In genomic region chr4:40530961-40531635, GRCh38 we compare ENCODE assay signal across 1 cellular context.
TF ChIP-seq lines count a peak whose summit lies in the region.

No MANE protein-coding gene starts in this region.

TF ChIP-seq in K562, 482 proteins besides CTCF, POLR2A, EP300 and RAD21 (continued from another document and continues in another):
- no peak for TF ChIP-seq NFIX (CRISPR knock-in tag; IDR thresholded peaks at IDR 0.05; ENCODE audit: low read depth)
- TF ChIP-seq CHD2 (IDR thresholded peaks at IDR 0.05; ENCODE audit: low read depth, low read length), result no peak
- TF ChIP-seq FOXO4 (CRISPR knock-in tag; IDR thresholded peaks at IDR 0.05), result no peak
- no peak for TF ChIP-seq CREB5 (CRISPR knock-in tag; IDR thresholded peaks at IDR 0.05)
- TF ChIP-seq ZNF76 (CRISPR knock-in tag; IDR thresholded peaks at IDR 0.05; ENCODE audit: borderline replicate concordance), result no peak
- no peak for TF ChIP-seq HOXB6 (CRISPR knock-in tag; IDR thresholded peaks at IDR 0.05; ENCODE audit: borderline replicate concordance)
- 0 out of 2 replicates have a peak, but pooled peaks have one; percentile 13 for TF ChIP-seq C11orf30 (IDR thresholded peaks at IDR 0.05; ENCODE audit: low read depth)
- TF ChIP-seq JUND (IDR thresholded peaks at IDR 0.05; ENCODE audit: borderline replicate concordance, low read depth, low read length), result peak; percentile 52; the same call in 1 of the 2 replicates
- no peak; the same call in 2 of the 3 replicates for TF ChIP-seq JUND (tag; IDR thresholded peaks at IDR 0.05; ENCODE audit: borderline replicate concordance, low read depth, low read length)
- no peak for TF ChIP-seq HCFC1 (IDR thresholded peaks at IDR 0.05; ENCODE audit: low read depth, low read length)
- no peak for TF ChIP-seq EGR1 (conservative IDR thresholded peaks at IDR 0.05)
- TF ChIP-seq, protein P1, sequence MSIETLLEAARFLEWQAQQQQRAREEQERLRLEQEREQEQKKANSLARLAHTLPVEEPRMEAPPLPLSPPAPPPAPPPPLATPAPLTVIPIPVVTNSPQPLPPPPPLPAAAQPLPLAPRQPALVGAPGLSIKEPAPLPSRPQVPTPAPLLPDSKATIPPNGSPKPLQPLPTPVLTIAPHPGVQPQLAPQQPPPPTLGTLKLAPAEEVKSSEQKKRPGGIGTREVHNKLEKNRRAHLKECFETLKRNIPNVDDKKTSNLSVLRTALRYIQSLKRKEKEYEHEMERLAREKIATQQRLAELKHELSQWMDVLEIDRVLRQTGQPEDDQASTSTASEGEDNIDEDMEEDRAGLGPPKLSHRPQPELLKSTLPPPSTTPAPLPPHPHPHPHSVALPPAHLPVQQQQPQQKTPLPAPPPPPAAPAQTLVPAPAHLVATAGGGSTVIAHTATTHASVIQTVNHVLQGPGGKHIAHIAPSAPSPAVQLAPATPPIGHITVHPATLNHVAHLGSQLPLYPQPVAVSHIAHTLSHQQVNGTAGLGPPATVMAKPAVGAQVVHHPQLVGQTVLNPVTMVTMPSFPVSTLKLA (conservative IDR thresholded peaks at IDR 0.05), result no peak; a peak in 1 of 4 replicates
- TF ChIP-seq ARNT (IDR thresholded peaks at IDR 0.05), result 0 out of 4 replicates have a peak, but pooled peaks of 1 of the 2 experiments have one; percentile 37
- TF ChIP-seq BRD4 (IDR thresholded peaks at IDR 0.05), result no peak
- TF ChIP-seq ZNF583 (CRISPR knock-in tag; IDR thresholded peaks at IDR 0.05), result no peak
- no peak for TF ChIP-seq ZNF644 (tag; IDR thresholded peaks at IDR 0.05; ENCODE audit: low read depth)
- TF ChIP-seq POLR2AphosphoS5 (IDR thresholded peaks at IDR 0.05; ENCODE audit: control insufficient read depth, insufficient read depth, low read depth, low read length), result no peak
- no peak for TF ChIP-seq ZNF134 (CRISPR knock-in tag; conservative IDR thresholded peaks at IDR 0.05)
- no peak for TF ChIP-seq FOXP4 (CRISPR knock-in tag; IDR thresholded peaks at IDR 0.05; ENCODE audit: borderline replicate concordance)
- TF ChIP-seq SP1 (CRISPR knock-in tag; IDR thresholded peaks at IDR 0.05), result no peak
- no peak for TF ChIP-seq RBM14 (IDR thresholded peaks at IDR 0.05; ENCODE audit: borderline replicate concordance, insufficient read depth, low read depth, low read length)
- no peak for TF ChIP-seq ZFP1 (CRISPR knock-in tag; IDR thresholded peaks at IDR 0.05)
- no peak for TF ChIP-seq THRA (IDR thresholded peaks at IDR 0.05)
- no peak for TF ChIP-seq MTA3 (IDR thresholded peaks at IDR 0.05; ENCODE audit: borderline replicate concordance)
- TF ChIP-seq CBFA2T2 (conservative IDR thresholded peaks at IDR 0.05), result peak; percentile 32; the same call in 1 of the 2 replicates
- no peak for TF ChIP-seq KAT7 (CRISPR knock-in tag; IDR thresholded peaks at IDR 0.05; ENCODE audit: borderline replicate concordance)
- TF ChIP-seq, protein P2, sequence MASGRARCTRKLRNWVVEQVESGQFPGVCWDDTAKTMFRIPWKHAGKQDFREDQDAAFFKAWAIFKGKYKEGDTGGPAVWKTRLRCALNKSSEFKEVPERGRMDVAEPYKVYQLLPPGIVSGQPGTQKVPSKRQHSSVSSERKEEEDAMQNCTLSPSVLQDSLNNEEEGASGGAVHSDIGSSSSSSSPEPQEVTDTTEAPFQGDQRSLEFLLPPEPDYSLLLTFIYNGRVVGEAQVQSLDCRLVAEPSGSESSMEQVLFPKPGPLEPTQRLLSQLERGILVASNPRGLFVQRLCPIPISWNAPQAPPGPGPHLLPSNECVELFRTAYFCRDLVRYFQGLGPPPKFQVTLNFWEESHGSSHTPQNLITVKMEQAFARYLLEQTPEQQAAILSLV (tag; IDR thresholded peaks at IDR 0.05), result no peak
- TF ChIP-seq U2AF2 (optimal IDR thresholded peaks at IDR 0.05; ENCODE audit: low read depth, low read length), result no peak
- TF ChIP-seq, protein P3, sequence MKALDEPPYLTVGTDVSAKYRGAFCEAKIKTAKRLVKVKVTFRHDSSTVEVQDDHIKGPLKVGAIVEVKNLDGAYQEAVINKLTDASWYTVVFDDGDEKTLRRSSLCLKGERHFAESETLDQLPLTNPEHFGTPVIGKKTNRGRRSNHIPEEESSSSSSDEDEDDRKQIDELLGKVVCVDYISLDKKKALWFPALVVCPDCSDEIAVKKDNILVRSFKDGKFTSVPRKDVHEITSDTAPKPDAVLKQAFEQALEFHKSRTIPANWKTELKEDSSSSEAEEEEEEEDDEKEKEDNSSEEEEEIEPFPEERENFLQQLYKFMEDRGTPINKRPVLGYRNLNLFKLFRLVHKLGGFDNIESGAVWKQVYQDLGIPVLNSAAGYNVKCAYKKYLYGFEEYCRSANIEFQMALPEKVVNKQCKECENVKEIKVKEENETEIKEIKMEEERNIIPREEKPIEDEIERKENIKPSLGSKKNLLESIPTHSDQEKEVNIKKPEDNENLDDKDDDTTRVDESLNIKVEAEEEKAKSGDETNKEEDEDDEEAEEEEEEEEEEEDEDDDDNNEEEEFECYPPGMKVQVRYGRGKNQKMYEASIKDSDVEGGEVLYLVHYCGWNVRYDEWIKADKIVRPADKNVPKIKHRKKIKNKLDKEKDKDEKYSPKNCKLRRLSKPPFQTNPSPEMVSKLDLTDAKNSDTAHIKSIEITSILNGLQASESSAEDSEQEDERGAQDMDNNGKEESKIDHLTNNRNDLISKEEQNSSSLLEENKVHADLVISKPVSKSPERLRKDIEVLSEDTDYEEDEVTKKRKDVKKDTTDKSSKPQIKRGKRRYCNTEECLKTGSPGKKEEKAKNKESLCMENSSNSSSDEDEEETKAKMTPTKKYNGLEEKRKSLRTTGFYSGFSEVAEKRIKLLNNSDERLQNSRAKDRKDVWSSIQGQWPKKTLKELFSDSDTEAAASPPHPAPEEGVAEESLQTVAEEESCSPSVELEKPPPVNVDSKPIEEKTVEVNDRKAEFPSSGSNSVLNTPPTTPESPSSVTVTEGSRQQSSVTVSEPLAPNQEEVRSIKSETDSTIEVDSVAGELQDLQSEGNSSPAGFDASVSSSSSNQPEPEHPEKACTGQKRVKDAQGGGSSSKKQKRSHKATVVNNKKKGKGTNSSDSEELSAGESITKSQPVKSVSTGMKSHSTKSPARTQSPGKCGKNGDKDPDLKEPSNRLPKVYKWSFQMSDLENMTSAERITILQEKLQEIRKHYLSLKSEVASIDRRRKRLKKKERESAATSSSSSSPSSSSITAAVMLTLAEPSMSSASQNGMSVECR (CRISPR knock-in tag; IDR thresholded peaks at IDR 0.05), result no peak
- TF ChIP-seq POLR2H (tag; IDR thresholded peaks at IDR 0.05; ENCODE audit: low read depth), result no peak
- TF ChIP-seq E2F8 (IDR thresholded peaks at IDR 0.05; ENCODE audit: low read depth, partially characterized antibody), result no peak
- TF ChIP-seq CBX5 (IDR thresholded peaks at IDR 0.05; ENCODE audit: borderline replicate concordance, low read depth), result no peak
- TF ChIP-seq, protein P4, sequence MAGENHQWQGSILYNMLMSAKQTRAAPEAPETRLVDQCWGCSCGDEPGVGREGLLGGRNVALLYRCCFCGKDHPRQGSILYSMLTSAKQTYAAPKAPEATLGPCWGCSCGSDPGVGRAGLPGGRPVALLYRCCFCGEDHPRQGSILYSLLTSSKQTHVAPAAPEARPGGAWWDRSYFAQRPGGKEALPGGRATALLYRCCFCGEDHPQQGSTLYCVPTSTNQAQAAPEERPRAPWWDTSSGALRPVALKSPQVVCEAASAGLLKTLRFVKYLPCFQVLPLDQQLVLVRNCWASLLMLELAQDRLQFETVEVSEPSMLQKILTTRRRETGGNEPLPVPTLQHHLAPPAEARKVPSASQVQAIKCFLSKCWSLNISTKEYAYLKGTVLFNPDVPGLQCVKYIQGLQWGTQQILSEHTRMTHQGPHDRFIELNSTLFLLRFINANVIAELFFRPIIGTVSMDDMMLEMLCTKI (IDR thresholded peaks at IDR 0.05; ENCODE audit: partially characterized antibody), result no peak
- TF ChIP-seq HEY1 (CRISPR knock-in tag; IDR thresholded peaks at IDR 0.05; ENCODE audit: borderline replicate concordance), result no peak
- TF ChIP-seq BDP1 (IDR thresholded peaks at IDR 0.05; ENCODE audit: insufficient read depth, insufficient read length), result no peak
- TF ChIP-seq MED1 (CRISPR knock-in tag; IDR thresholded peaks at IDR 0.05; ENCODE audit: borderline replicate concordance), result no peak
- TF ChIP-seq HDGF (IDR thresholded peaks at IDR 0.05), result no peak
- peak; percentile 83 for TF ChIP-seq EHMT2 (IDR thresholded peaks at IDR 0.05)
- no peak for TF ChIP-seq SMARCC2 (IDR thresholded peaks at IDR 0.05; ENCODE audit: low read depth)
- TF ChIP-seq TCF7L2 (IDR thresholded peaks at IDR 0.05; ENCODE audit: low read depth, low read length), result no peak
- 0 out of 2 replicates have a peak, but pooled peaks have one; percentile 33 for TF ChIP-seq CREM (IDR thresholded peaks at IDR 0.05; ENCODE audit: low read depth)
- TF ChIP-seq JUNB (CRISPR knock-in tag; conservative IDR thresholded peaks at IDR 0.05), result no peak
- TF ChIP-seq NRF1 (conservative IDR thresholded peaks at IDR 0.05 in 1 of 2, IDR thresholded peaks at IDR 0.05 in 1 of 2), result 0 out of 4 replicates have a peak, but pooled peaks of 1 of the 2 experiments have one; percentile 17
- peak in 1 of 2 experiments; percentile 47; a peak in 1 of 4 replicates for TF ChIP-seq TRIM24 (IDR thresholded peaks at IDR 0.05)
- TF ChIP-seq TEAD4 (IDR thresholded peaks at IDR 0.05; ENCODE audit: low read length), result peak; percentile 80
- TF ChIP-seq TEAD4 (CRISPR knock-in tag; IDR thresholded peaks at IDR 0.05; ENCODE audit: borderline replicate concordance), result no peak
- TF ChIP-seq, protein P5, sequence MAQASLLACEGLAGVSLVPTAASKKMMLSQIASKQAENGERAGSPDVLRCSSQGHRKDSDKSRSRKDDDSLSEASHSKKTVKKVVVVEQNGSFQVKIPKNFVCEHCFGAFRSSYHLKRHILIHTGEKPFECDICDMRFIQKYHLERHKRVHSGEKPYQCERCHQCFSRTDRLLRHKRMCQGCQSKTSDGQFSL (CRISPR knock-in tag; IDR thresholded peaks at IDR 0.05), result no peak
- TF ChIP-seq, protein P5 (tag; IDR thresholded peaks at IDR 0.05), result no peak
- TF ChIP-seq MCM2 (IDR thresholded peaks at IDR 0.05; ENCODE audit: low read depth), result no peak
